ENCODE assay signal across 22 cellular contexts in genomic region chr2:9680082-9680481, GRCh38.
"Had no signal": no experiment of that assay in that cellular context is flagged by ENCODE, and none has a peak within 500 bp of the region (broad histone marks: within the 10 kb centered on the region; RNA-seq: fewer than 3 reads in every experiment).

No MANE protein-coding gene starts in this region.

- H3K36me3 ChIP-seq: heart left ventricle, neural progenitor cell, pancreas, tibial artery, upper lobe of left lung, uterus had no signal

- H3K36me3 Mint-ChIP-seq: naive thymus-derived CD8-positive, alpha-beta T cell; neural progenitor cell had no signal

- H3K4me2 ChIP-seq: neural progenitor cell, smooth muscle cell had no signal

- H3K4me3 Mint-ChIP-seq: naive thymus-derived CD8-positive, alpha-beta T cell; neural progenitor cell had no signal

- H3K4me1 ChIP-seq: pancreas, uterus had no signal

- FAIRE-seq: endometrium, frontal cortex, islet of Langerhans, pancreas had no signal

- H3K9me3 Mint-ChIP-seq: naive thymus-derived CD8-positive, alpha-beta T cell; neural progenitor cell had no signal

- DNase-seq: effector memory CD4-positive, alpha-beta T cell; heart left ventricle; hippocampal formation; kidney glomerular epithelial cell; mammary epithelial cell; mucosa of descending colon; naive thymus-derived CD8-positive, alpha-beta T cell; nucleus accumbens; pancreas; right cardiac atrium; stimulated activated CD4-positive, alpha-beta T cell treated with anti-CD3 and anti-CD28 coated beads, Interleukin-2, amount 100 ng/mL, for 48 hours; stimulated activated naive CD8-positive, alpha-beta T cell treated with anti-CD3 and anti-CD28 coated beads, Interleukin-15, Interleukin-2, amounts not matched to agents 100 U/mL and 50 U/mL, for 24 hours; tibial artery; upper lobe of left lung; uterus had no signal

- H3K27ac ChIP-seq: neural progenitor cell, pancreas, tibial artery, upper lobe of left lung, uterus had no signal

- H3K4me3 ChIP-seq: heart left ventricle, mucosa of descending colon, neural progenitor cell, pancreas, smooth muscle cell, tibial artery, upper lobe of left lung, uterus had no signal

- H3K9me3 ChIP-seq: heart left ventricle, mucosa of descending colon, pancreas, tibial artery, upper lobe of left lung, uterus had no signal

- H3K9ac ChIP-seq: neural progenitor cell had no signal

- H2AFZ ChIP-seq: neural progenitor cell had no signal

- ATAC-seq: esophagus mucosa; heart left ventricle; left lobe of liver; mucosa of descending colon; naive thymus-derived CD8-positive, alpha-beta T cell; pancreas; stimulated activated naive CD8-positive, alpha-beta T cell treated with anti-CD3 and anti-CD28 coated beads, Interleukin-15, Interleukin-2, amounts not matched to agents 100 U/mL and 50 U/mL, for 24 hours had no signal

- H3K27me3 ChIP-seq: heart left ventricle, neural progenitor cell, pancreas, tibial artery, upper lobe of left lung, uterus had no signal
